8 cellular contexts compared by ENCODE assay signal in genomic region chr4:158671915-158672806, GRCh38. TPM values are rescaled to one million over a fixed set of nuclear protein-coding genes. Genes with fewer than 3 reads are reported as not detected.
DNase-seq lines count a peak whose midpoint lies in the region; ATAC-seq lines count a peak whose summit lies in the region.

Gene ETFDH, plus strand, starts transcription at chr4:158672296. Its CDS starts 161 bp downstream, at chr4:158672457.

- no peaks in the 10 kb centered on the region for H3K9me3 Mint-ChIP-seq in IgD-negative memory B cell

- H3K4me1 Mint-ChIP-seq in IgD-negative memory B cell: peaks cover 11 to 20% (median 20%) of the 10 kb centered on the region in 3 donors

- H3K27ac Mint-ChIP-seq in IgD-negative memory B cell: peak within 1 kb of the TSS; percentile 81 to 99 (median 93)

- H3K36me3 Mint-ChIP-seq in IgD-negative memory B cell: peaks cover 5% of the 10 kb centered on the region

- peak; percentile 98 for DNase-seq in DMS153 treated with DMSO at 0.1 percent for 48 hours (lab: John Stamatoyannopoulos, UW; ENCODE audit: unreplicated experiment)
- DNase-seq in OCI-M1 (lab: John Stamatoyannopoulos, UW): peak; percentile 100
- peak; percentile 90 for DNase-seq in activated T-cell treated with anti-CD3 and anti-CD28 coated beads for 4 hours
- DNase-seq in epidermal melanocyte (ENCODE audit: insufficient read length, low spot score): peak; percentile 94
- peak; percentile 99 for DNase-seq in middle frontal gyrus (ENCODE audit: extremely low spot score, low spot score)
- DNase-seq in stimulated activated CD8-positive, alpha-beta memory T cell treated with anti-CD3 and anti-CD28 coated beads, Interleukin-2, amount 100 ng/mL, for 48 hours (ENCODE audit: low read depth in 2 of 2): peak; percentile 94 to 96

- H3K27me3 Mint-ChIP-seq in IgD-negative memory B cell: no peaks in the 10 kb centered on the region

- ATAC-seq in GM21529 (IDR thresholded peaks at IDR 0.05; ENCODE audit: unreplicated experiment): peak; percentile 84

- peak within 1 kb of the TSS; percentile 86 to 98 (median 96) for H3K4me3 Mint-ChIP-seq in IgD-negative memory B cell

RNA-seq across cellular contexts. Expression of gene ETFDH, which starts in this region (rescaled TPM):
- 4.2 TPM for polyA plus RNA-seq in IgD-negative memory B cell

Comparison
In these comparisons a context has a peak if more than half of its experiments do, and no peak if none do; other contexts are left out.
1. Peak in every context shown above with its lines: DNase-seq and ATAC-seq.